Comparison of ENCODE assay signal across 11 cellular contexts in the genomic region with DNA sequence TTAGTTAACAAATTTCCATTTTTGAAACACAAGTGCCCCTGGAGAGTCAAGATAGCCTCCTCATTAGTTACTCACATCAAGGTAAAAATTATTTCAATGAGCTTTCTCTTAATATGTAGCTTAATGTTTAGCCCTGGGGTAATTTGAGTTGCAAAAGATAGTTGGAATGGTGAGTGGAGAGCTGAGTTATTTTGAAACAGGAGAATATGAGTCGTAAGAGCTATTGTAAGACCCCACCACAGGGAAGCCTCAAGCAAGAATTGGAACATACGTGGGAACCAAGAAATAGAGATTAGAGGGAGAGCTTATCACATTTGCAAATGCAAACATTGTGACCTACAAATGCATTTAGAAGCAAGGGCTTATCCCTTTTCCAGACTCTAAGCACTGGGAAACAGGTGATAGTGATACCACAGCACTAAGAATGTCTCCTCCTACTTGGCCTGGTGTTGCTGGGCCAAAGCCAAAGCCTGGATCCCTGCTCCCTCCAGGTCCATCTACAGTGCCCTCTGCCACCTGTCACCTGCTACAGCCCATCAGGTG.
DNase-seq lines count a peak whose midpoint lies in the region; ATAC-seq and TF ChIP-seq lines count a peak whose summit lies in the region.
"Had no signal": no experiment of that assay in that cellular context is flagged by ENCODE, and none has a peak within 500 bp of the region (broad histone marks: within the 10 kb centered on the region; RNA-seq: fewer than 3 reads in every experiment).

No MANE protein-coding gene starts in this region.

- no peak for ATAC-seq in heart right ventricle

- WGBS in mammary epithelial cell (ENCODE audit: low coverage, missing lambda C conversion rate) = 17% methylated on average over 2 of the region's 2 CpGs
- 55 to 67% methylated on average over 2 of the region's 2 CpGs for WGBS in transverse colon (ENCODE audit: low coverage in 1 of 2), 2 donors
- 37 to 52% methylated on average over 2 of the region's 2 CpGs for WGBS in heart right ventricle, 2 donors

- TF ChIP-seq CTCF in GM13977 (IDR thresholded peaks at IDR 0.05; ENCODE audit: extremely low read depth, insufficient read depth, missing control alignments) (no peak), mammary epithelial cell (conservative IDR thresholded peaks at IDR 0.05 in 1 of 2, IDR thresholded peaks at IDR 0.05 in 1 of 2; ENCODE audit: extremely low read depth in 1 of 2, insufficient read depth in 1 of 2, low read depth in 1 of 2, low read length in 2 of 2) (no peak), osteoblast (IDR thresholded peaks at IDR 0.05; ENCODE audit: extremely low read depth, low read depth, low read length) (no peak), transverse colon (IDR thresholded peaks at IDR 0.05) (no peak), heart right ventricle (IDR thresholded peaks at IDR 0.05) (no peak)

- CTCF ChIA-PET in mammary epithelial cell (lab: Charles Lee; ENCODE audit: low non-redundant PET) = no interaction called here

- dilution Hi-C loops in mammary epithelial cell (cut with HindIII; ENCODE audit: low sequenced_read_pairs) = no loop called here

- H3K79me2 ChIP-seq in mammary epithelial cell (ENCODE audit: insufficient read depth, low read length) (no peaks in the 10 kb centered on the region), osteoblast (ENCODE audit: insufficient read depth, low read length) (no peaks in the 10 kb centered on the region)

- BruUV-seq in mammary epithelial cell (replicated peaks; lab: Mats Ljungman, UMichigan) = no TSS peak

- no peaks in the 10 kb centered on the region for H4K20me1 ChIP-seq in mammary epithelial cell (ENCODE audit: insufficient read depth, low read length)
- no peaks in the 10 kb centered on the region for H4K20me1 ChIP-seq in osteoblast (ENCODE audit: insufficient read depth, low read length)

- H3K9me3 ChIP-seq in mammary epithelial cell (replicated peaks; ENCODE audit: insufficient read depth, low read length) = no peaks in the 10 kb centered on the region
- H3K9me3 ChIP-seq in osteoblast (ENCODE audit: low read depth, low read length) = no peaks in the 10 kb centered on the region
- H3K9me3 ChIP-seq in transverse colon = no peaks in the 10 kb centered on the region
- no peaks in the 10 kb centered on the region for H3K9me3 ChIP-seq in heart right ventricle
- H3K9me3 ChIP-seq: neutrophil had no signal

- TF ChIP-seq POLR2A in transverse colon (IDR thresholded peaks at IDR 0.05) = no peak

- H3K27me3 ChIP-seq in mammary epithelial cell (ENCODE audit: insufficient read depth, low read length) = no peaks in the 10 kb centered on the region
- no peaks in the 10 kb centered on the region for H3K27me3 ChIP-seq in osteoblast (ENCODE audit: insufficient read depth, low read length)
- no peaks in the 10 kb centered on the region for H3K27me3 ChIP-seq in transverse colon
- no peaks in the 10 kb centered on the region for H3K27me3 ChIP-seq in heart right ventricle
- H3K27me3 ChIP-seq: neutrophil had no signal

- intact Hi-C loops in mammary epithelial cell (cut with micrococcal nuclease) = no loop called here
- intact Hi-C loops in transverse colon (cut with DNase I; ENCODE audit: low total_unique reads) = no loop called here
- intact Hi-C loops in heart right ventricle (cut with DNase I) = no loop called here

- H3K4me3 ChIP-seq in mammary epithelial cell (replicated peaks in 1 of 3; ENCODE audit: insufficient read depth in 1 of 3, low read depth in 2 of 3, low read length in 3 of 3) (no peak overlapping the region), osteoblast (ENCODE audit: insufficient read depth, low read length) (no peak overlapping the region), transverse colon (no peak overlapping the region), heart right ventricle (no peak overlapping the region)

- peak overlapping the region; percentile 47 for H2AFZ ChIP-seq in mammary epithelial cell (ENCODE audit: low read depth, low read length)
- H2AFZ ChIP-seq in osteoblast (ENCODE audit: low read length) = peak overlapping the region; percentile 31

- DNase-seq in GM13977 (ENCODE audit: low spot score) (peak; percentile 2), NCI-H146 (lab: John Stamatoyannopoulos, UW) (peak; percentile 37), mammary epithelial cell (peak; percentile 43), osteoblast (ENCODE audit: insufficient read length, low spot score, missing footprints) (no peak), amniotic stem cell (lab: John Stamatoyannopoulos, UW) (no peak), transverse colon (no peak), heart right ventricle (no peak)
- DNase-seq in stimulated activated naive CD4-positive, alpha-beta T cell (lab: John Stamatoyannopoulos, UW) = no peak
- DNase-seq: GDM1; stimulated activated CD8-positive, alpha-beta memory T cell treated with anti-CD3 and anti-CD28 coated beads, Interleukin-4, amount 100 ng/mL, for 48 hours had no signal

- no peak overlapping the region for H3K9ac ChIP-seq in mammary epithelial cell (ENCODE audit: insufficient read depth, low read length)

- H3K36me3 ChIP-seq in mammary epithelial cell (ENCODE audit: insufficient read depth, low read length) (no peaks in the 10 kb centered on the region), osteoblast (ENCODE audit: insufficient read depth, low read length) (no peaks in the 10 kb centered on the region), transverse colon (no peaks in the 10 kb centered on the region), heart right ventricle (no peaks in the 10 kb centered on the region)
- H3K36me3 ChIP-seq: neutrophil had no signal

- H3K4me1 ChIP-seq in mammary epithelial cell (ENCODE audit: insufficient read depth, low read length) (peaks cover 24% of the 10 kb centered on the region), osteoblast (ENCODE audit: insufficient read depth, low read length) (peaks cover 32% of the 10 kb centered on the region), transverse colon (no peaks in the 10 kb centered on the region), heart right ventricle (peaks cover 0 to 20% (median 9%) of the 10 kb centered on the region in 9 donors)

- H3K27ac ChIP-seq in mammary epithelial cell (ENCODE audit: insufficient read depth, low read depth, low read length) (peak overlapping the region; percentile 91), osteoblast (ENCODE audit: low read depth, low read length) (peak overlapping the region; percentile 75), transverse colon (no peak overlapping the region), heart right ventricle (no peak overlapping the region)
- H3K27ac ChIP-seq: neutrophil had no signal

- in situ Hi-C loops in GM13977 (cut with MboI; ENCODE audit: low pct_unique_long_range_greater_than_20kb, low sequenced_read_pairs, unreplicated experiment) = no loop called here
- in situ Hi-C loops in mammary epithelial cell (cut with MboI; ENCODE audit: low sequenced_read_pairs in 2 of 2) = no loop called here
- in situ Hi-C loops in transverse colon (cut with MboI; ENCODE audit: low pct_ligation_motif_present in 1 of 4, low pct_unique_long_range_greater_than_20kb in 1 of 4, low sequenced_read_pairs in 3 of 4) = no loop called here

- TF ChIP-seq EP300 in transverse colon (IDR thresholded peaks at IDR 0.05; ENCODE audit: low read depth) = no peak

- H3K4me2 ChIP-seq in mammary epithelial cell (ENCODE audit: insufficient read depth, low read depth, low read length) (no peak overlapping the region), osteoblast (ENCODE audit: insufficient read depth, low read length) (no peak overlapping the region)

Comparison
In these comparisons a context has a peak if more than half of its experiments do, and no peak if none do; other contexts are left out.
1. DNase-seq: peak in GM13977 (single experiment), NCI-H146 (single experiment) and mammary epithelial cell (single experiment); none in osteoblast (single experiment), amniotic stem cell (single experiment), stimulated activated naive CD4-positive, alpha-beta T cell (0 of 6), transverse colon (single experiment) and heart right ventricle (0 of 2).
2. H3K27ac ChIP-seq: peak in mammary epithelial cell (single experiment) and osteoblast (single experiment); none in transverse colon (0 of 4) and heart right ventricle (0 of 10).